ENCODE assay signal across 8 cellular contexts in the genomic region with DNA sequence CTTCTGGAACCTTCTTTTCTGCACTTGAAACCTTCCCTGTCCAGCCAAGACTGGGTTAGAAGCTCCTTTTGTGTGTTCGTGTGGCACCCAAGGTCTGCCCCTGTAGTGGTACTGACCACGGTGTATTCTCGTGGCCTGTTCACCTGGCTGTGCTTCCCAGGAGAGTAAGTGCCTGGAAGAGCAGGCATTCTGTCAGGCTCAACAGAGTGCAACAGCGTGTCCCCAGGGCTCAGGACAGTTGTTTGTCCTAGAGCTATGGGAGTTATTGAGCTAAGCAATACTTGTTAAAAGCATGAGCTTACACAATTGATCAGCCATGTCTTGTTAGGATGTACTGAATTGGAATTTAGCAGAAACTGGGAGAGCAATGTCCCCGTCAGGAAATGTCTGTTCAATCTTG. TPM values are rescaled to one million over a fixed set of nuclear protein-coding genes. Genes with fewer than 3 reads are reported as not detected.
DNase-seq lines count a peak whose midpoint lies in the region; ATAC-seq lines count a peak whose summit lies in the region.
"Had no signal": no experiment of that assay in that cellular context is flagged by ENCODE, and none has a peak within 500 bp of the region (broad histone marks: within the 10 kb centered on the region; RNA-seq: fewer than 3 reads in every experiment).

No MANE protein-coding gene starts in this region.

- H3F3A ChIP-seq in GM23248 (ENCODE audit: insufficient read depth): peaks cover 82% of the 10 kb centered on the region

- no peaks in the 10 kb centered on the region for H4K20me1 ChIP-seq in GM23248 (ENCODE audit: insufficient read depth)

- H3K36me3 ChIP-seq in GM23248 (ENCODE audit: low read depth) (no peaks in the 10 kb centered on the region), SK-N-MC (ENCODE audit: insufficient read depth, low read length) (no peaks in the 10 kb centered on the region), stomach smooth muscle (ENCODE audit: control insufficient read depth in 2 of 2, insufficient read depth in 2 of 2, low read length in 2 of 2) (no peaks in the 10 kb centered on the region)

- no peaks in the 10 kb centered on the region for H3K27me3 ChIP-seq in GM23248 (replicated peaks; ENCODE audit: insufficient read depth)
- H3K27me3 ChIP-seq in stomach smooth muscle (ENCODE audit: control insufficient read depth in 1 of 2, insufficient read depth in 2 of 2, low read length in 2 of 2): no peaks in the 10 kb centered on the region

- H3K4me2 ChIP-seq in GM23248 (ENCODE audit: unreplicated experiment): peak overlapping the region; percentile 91

- in situ Hi-C loops in GM23248 (cut with MboI): loop anchor here (10.0 kb wide), 1 partner anchor 279 kb away; no protein-coding TSS in a partner anchor

- peaks cover 73% of the 10 kb centered on the region for H3K4me1 ChIP-seq in GM23248 (ENCODE audit: insufficient read depth)
- H3K4me1 ChIP-seq in stomach smooth muscle (ENCODE audit: control insufficient read depth, insufficient read depth, low read length): peaks cover 9% of the 10 kb centered on the region

- 94 to 96% methylated on average over 5 of the region's 5 CpGs for WGBS in GM23248 (ENCODE audit: low coverage in 1 of 2, low lambda C conversion rate in 2 of 2, missing lambda C conversion rate in 2 of 2), 2 experiments

- no peak overlapping the region for H2AFZ ChIP-seq in GM23248

- H3K9me2 ChIP-seq in GM23248 (ENCODE audit: insufficient read depth): no peaks in the 10 kb centered on the region

- H3K9me3 ChIP-seq in GM23248 (ENCODE audit: low read depth) (no peaks in the 10 kb centered on the region), SK-N-MC (ENCODE audit: low read depth, low read length) (no peaks in the 10 kb centered on the region), stomach smooth muscle (ENCODE audit: control insufficient read depth in 2 of 2, low read length in 2 of 2) (no peaks in the 10 kb centered on the region)

- no peak for ATAC-seq in HG02852 (IDR thresholded peaks at IDR 0.05; ENCODE audit: unreplicated experiment)
- ATAC-seq: T-helper 17 cell had no signal

- peaks cover 51% of the 10 kb centered on the region for H3K79me2 ChIP-seq in GM23248 (ENCODE audit: insufficient read depth)

- H3K4me3 ChIP-seq in GM23248 (no peak overlapping the region), SK-N-MC (peak overlapping the region; percentile 94), stomach smooth muscle (ENCODE audit: low read length in 2 of 2) (no peak overlapping the region)

- H3K27ac ChIP-seq in GM23248: peak overlapping the region; percentile 100
- H3K27ac ChIP-seq in SK-N-MC: no peak overlapping the region; the same call in 1 of the 2 replicates
- peak overlapping the region; percentile 37 for H3K27ac ChIP-seq in stomach smooth muscle (ENCODE audit: low read length)

- H3K9ac ChIP-seq in GM23248 (peak overlapping the region; percentile 97), SK-N-MC (ENCODE audit: insufficient read length) (no peak overlapping the region), stomach smooth muscle (ENCODE audit: low read length in 2 of 2) (no peak overlapping the region)

- no peak for DNase-seq in GM23248
- no peak for DNase-seq in SK-N-MC (ENCODE audit: low read depth, low spot score)
- DNase-seq in islet precursor cell: peak; percentile 81
- DNase-seq in midbrain (lab: John Stamatoyannopoulos, UW): no peak
- DNase-seq in RPMI8226: no peak
- DNase-seq: T-helper 17 cell had no signal

RNA-seq across cellular contexts. Expression of a gene that starts 12.9 kb away (rescaled TPM):
- 1,383 and 1,539 TPM in 2 replicates for total RNA-seq in GM23248 (2014; rRNA removed; shearing (Covaris generic))
- 649 and 683 TPM in 2 replicates for polyA plus RNA-seq in GM23248 (2016; fragmentation: Nextera tagmentation; extraction: Ambion mirVana)
